6 cellular contexts compared by ENCODE assay signal in genomic region chr17:29593546-29594440, GRCh38. TPM values are rescaled to one million over a fixed set of nuclear protein-coding genes. Genes with fewer than 3 reads are reported as not detected.
DNase-seq lines count a peak whose midpoint lies in the region; ATAC-seq and TF ChIP-seq lines count a peak whose summit lies in the region.

No MANE protein-coding gene starts in this region.

- peak overlapping the region; percentile 59 for H3K4me3 ChIP-seq in HFF-Myc (replicated peaks; ENCODE audit: low read depth, low read length)
- peak overlapping the region; percentile 70 for H3K4me3 ChIP-seq in SJCRH30
- H3K4me3 ChIP-seq in suprapubic skin: peak overlapping the region; percentile 56

- TF ChIP-seq POLR2A in suprapubic skin (IDR thresholded peaks at IDR 0.05): no peak

- peaks cover 2% of the 10 kb centered on the region for H3K9me3 Mint-ChIP-seq in glutamatergic neuron (ENCODE audit: unreplicated experiment)

- no peaks in the 10 kb centered on the region for H3K27me3 ChIP-seq in SJCRH30
- no peaks in the 10 kb centered on the region for H3K27me3 ChIP-seq in suprapubic skin

- H3K36me3 Mint-ChIP-seq in glutamatergic neuron (ENCODE audit: unreplicated experiment): no peaks in the 10 kb centered on the region

- ATAC-seq in HG02588 (IDR thresholded peaks at IDR 0.05; ENCODE audit: unreplicated experiment): no peak

- DNase-seq in HFF-Myc (ENCODE audit: extremely low read depth, low read depth) (no peak), SJCRH30 (peak; percentile 63 to 74), glutamatergic neuron (peak; percentile 59), suprapubic skin (ENCODE audit: low spot score in 2 of 2) (no peak), medulla oblongata (ENCODE audit: extremely low spot score) (no peak)

- TF ChIP-seq EP300 in suprapubic skin (IDR thresholded peaks at IDR 0.05): no peak

- peak overlapping the region; percentile 38 for H3K27ac Mint-ChIP-seq in glutamatergic neuron (ENCODE audit: unreplicated experiment)

- peaks cover 13% of the 10 kb centered on the region for H3K27me3 Mint-ChIP-seq in glutamatergic neuron (ENCODE audit: unreplicated experiment)

- H3K4me1 ChIP-seq in SJCRH30 (peaks cover 16% of the 10 kb centered on the region; the same call in 1 of the 2 replicates), suprapubic skin (peaks cover 71% of the 10 kb centered on the region)

- 21% methylated on average over 11 of the region's 71 CpGs for WGBS in suprapubic skin

- H3K4me3 Mint-ChIP-seq in glutamatergic neuron (ENCODE audit: unreplicated experiment): peak overlapping the region; percentile 85

- H3K27ac ChIP-seq in SJCRH30: no peak overlapping the region
- H3K27ac ChIP-seq in suprapubic skin: no peak overlapping the region

- no peaks in the 10 kb centered on the region for H3K36me3 ChIP-seq in SJCRH30
- H3K36me3 ChIP-seq in suprapubic skin: no peaks in the 10 kb centered on the region

- peak; percentile 20 for TF ChIP-seq CTCF in HFF-Myc (IDR thresholded peaks at IDR 0.05; ENCODE audit: low read depth, low read length, missing control alignments)
- TF ChIP-seq CTCF in glutamatergic neuron (IDR thresholded peaks at IDR 0.05; ENCODE audit: partially characterized antibody, unreplicated experiment): no peak
- peak in 1 of 2 donors; percentile 18 for TF ChIP-seq CTCF in suprapubic skin (IDR thresholded peaks at IDR 0.05)

- H3K4me1 Mint-ChIP-seq in glutamatergic neuron (ENCODE audit: low read depth, unreplicated experiment): peaks cover 26% of the 10 kb centered on the region

- H3K9me3 ChIP-seq in SJCRH30 (replicated peaks) (no peaks in the 10 kb centered on the region), suprapubic skin (no peaks in the 10 kb centered on the region)

RNA-seq across cellular contexts. Expression of gene ANKRD13B, which starts 0.9 kb away (rescaled TPM):
- 18.1 and 19.2 TPM in 2 replicates for total RNA-seq in SJCRH30 (2014; rRNA removed; shearing (Covaris generic))
- total RNA-seq in glutamatergic neuron (ENCODE audit: unreplicated experiment): 123 TPM
- total RNA-seq in suprapubic skin: 10 to 100 TPM in 3 of 4 donors, 1 to 10 TPM in 1; 9.0 to 16.5 (median 10.8) TPM

RNA-seq across cellular contexts. Expression of gene GIT1, which starts 4.3 kb away (rescaled TPM):
- total RNA-seq in SJCRH30 (2014; rRNA removed; shearing (Covaris generic)): 42.4 and 42.6 TPM in 2 replicates
- 46.7 TPM for total RNA-seq in glutamatergic neuron (ENCODE audit: unreplicated experiment)
- total RNA-seq in suprapubic skin: 100 to 1,000 TPM in 2 of 4 donors, 10 to 100 TPM in 2; 66.7 to 103 (median 90.4) TPM

RNA-seq across cellular contexts. Expression of gene TP53I13, which starts 25.3 kb away (rescaled TPM):
- total RNA-seq in SJCRH30 (2014; rRNA removed; shearing (Covaris generic)): 45.0 and 48.0 TPM in 2 replicates
- total RNA-seq in glutamatergic neuron (ENCODE audit: unreplicated experiment) (14.3 TPM), suprapubic skin (10 to 100 TPM; 31.6 to 45.9 (median 40.3) TPM)

RNA-seq across cellular contexts. Expression of gene ABHD15, which starts 27.0 kb away (rescaled TPM):
- 16.2 and 18.5 TPM in 2 replicates for total RNA-seq in SJCRH30 (2014; rRNA removed; shearing (Covaris generic))
- total RNA-seq in glutamatergic neuron (ENCODE audit: unreplicated experiment) (2.5 TPM), suprapubic skin (10 to 100 TPM in 1 of 4 donors, 1 to 10 TPM in 3; 7.2 to 11.0 (median 7.9) TPM)

RNA-seq across cellular contexts. Expression of gene CORO6, which starts 28.9 kb away (rescaled TPM):
- 11.7 and 14.7 TPM in 2 replicates for total RNA-seq in SJCRH30 (2014; rRNA removed; shearing (Covaris generic))
- 1.4 TPM for total RNA-seq in glutamatergic neuron (ENCODE audit: unreplicated experiment)
- total RNA-seq in suprapubic skin: 10 to 100 TPM in 1 of 4 donors, 1 to 10 TPM in 3; 1.4 to 13.7 (median 6.6) TPM

Comparison
In these comparisons a context has a peak if more than half of its experiments do, and no peak if none do; other contexts are left out.
1. DNase-seq: peak in SJCRH30 (2 of 2) and glutamatergic neuron (single experiment); none in HFF-Myc (single experiment), suprapubic skin (0 of 2) and medulla oblongata (single experiment).
2. Peak in every context shown above with its lines, with median percentiles within 50 percentile points of each other: H3K4me3 ChIP-seq.